1 cellular context compared by ENCODE assay signal in the genomic region with DNA sequence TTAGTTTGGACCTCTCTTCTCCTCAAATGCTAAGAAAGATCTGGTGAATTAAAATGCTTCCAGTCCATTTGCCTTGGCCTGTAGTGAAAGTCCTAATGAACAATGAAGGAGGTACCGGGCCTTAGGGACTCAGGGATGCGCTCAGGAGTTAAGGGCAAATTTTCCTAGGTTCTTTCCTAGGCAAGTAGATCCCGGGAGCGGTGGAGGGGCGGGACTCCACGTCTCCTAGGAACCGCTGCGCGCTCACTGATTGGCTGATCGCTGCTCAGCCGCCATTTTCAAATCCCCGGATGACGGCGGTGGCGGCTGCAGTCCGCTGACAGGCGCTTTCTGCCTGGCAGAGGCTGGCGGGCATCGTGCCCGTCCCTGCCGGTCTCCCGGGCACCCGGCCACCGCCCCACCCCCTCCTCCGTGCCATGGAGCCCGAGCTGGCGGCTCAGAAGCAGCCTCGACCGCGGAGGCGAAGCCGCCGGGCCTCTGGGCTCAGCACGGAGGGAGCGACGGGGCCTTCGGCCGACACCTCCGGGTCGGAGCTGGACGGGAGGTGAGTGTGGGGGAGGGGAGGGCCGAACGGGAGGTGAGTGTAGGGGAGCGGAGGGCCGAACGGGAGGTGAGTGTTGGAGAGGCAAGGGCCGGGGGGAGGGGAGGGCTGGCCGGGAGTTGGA.
TF ChIP-seq lines count a peak whose summit lies in the region.

A gene with protein sequence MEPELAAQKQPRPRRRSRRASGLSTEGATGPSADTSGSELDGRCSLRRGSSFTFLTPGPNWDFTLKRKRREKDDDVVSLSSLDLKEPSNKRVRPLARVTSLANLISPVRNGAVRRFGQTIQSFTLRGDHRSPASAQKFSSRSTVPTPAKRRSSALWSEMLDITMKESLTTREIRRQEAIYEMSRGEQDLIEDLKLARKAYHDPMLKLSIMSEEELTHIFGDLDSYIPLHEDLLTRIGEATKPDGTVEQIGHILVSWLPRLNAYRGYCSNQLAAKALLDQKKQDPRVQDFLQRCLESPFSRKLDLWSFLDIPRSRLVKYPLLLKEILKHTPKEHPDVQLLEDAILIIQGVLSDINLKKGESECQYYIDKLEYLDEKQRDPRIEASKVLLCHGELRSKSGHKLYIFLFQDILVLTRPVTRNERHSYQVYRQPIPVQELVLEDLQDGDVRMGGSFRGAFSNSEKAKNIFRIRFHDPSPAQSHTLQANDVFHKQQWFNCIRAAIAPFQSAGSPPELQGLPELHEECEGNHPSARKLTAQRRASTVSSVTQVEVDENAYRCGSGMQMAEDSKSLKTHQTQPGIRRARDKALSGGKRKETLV (plus strand): TSS at position 281 of the 665 bp plus-strand sequence. CDS start 136 bp downstream, at position 417.

TF ChIP-seq in HEK293, 187 proteins besides CTCF, POLR2A, EP300 and RAD21 (continued from another document):
- 0 out of 2 replicates have a peak, but pooled peaks have one; percentile 26 for TF ChIP-seq ZNF391 (tag by site-specific recombination; IDR thresholded peaks at IDR 0.05; ENCODE audit: borderline replicate concordance, low read depth)
- TF ChIP-seq, protein P1, sequence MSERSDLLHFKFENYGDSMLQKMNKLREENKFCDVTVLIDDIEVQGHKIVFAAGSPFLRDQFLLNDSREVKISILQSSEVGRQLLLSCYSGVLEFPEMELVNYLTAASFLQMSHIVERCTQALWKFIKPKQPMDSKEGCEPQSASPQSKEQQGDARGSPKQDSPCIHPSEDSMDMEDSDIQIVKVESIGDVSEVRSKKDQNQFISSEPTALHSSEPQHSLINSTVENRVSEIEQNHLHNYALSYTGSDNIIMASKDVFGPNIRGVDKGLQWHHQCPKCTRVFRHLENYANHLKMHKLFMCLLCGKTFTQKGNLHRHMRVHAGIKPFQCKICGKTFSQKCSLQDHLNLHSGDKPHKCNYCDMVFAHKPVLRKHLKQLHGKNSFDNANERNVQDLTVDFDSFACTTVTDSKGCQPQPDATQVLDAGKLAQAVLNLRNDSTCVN (tag by site-specific recombination; optimal IDR thresholded peaks at IDR 0.05): peak; percentile 50
- peak; percentile 78 for TF ChIP-seq ZNF324 (tag by site-specific recombination; IDR thresholded peaks at IDR 0.05)
- TF ChIP-seq KLF9 (tag by site-specific recombination; IDR thresholded peaks at IDR 0.05; ENCODE audit: low read depth): 0 out of 2 replicates have a peak, but pooled peaks have one; percentile 34
- peak; percentile 44; the same call in 1 of the 2 replicates for TF ChIP-seq EGR2 (tag by site-specific recombination; IDR thresholded peaks at IDR 0.05; ENCODE audit: low read depth)
- no peak for TF ChIP-seq PRDM1 (tag by site-specific recombination; IDR thresholded peaks at IDR 0.05)
- peak; percentile 73 for TF ChIP-seq SP7 (tag by site-specific recombination; IDR thresholded peaks at IDR 0.05)
- TF ChIP-seq ZBTB48 (tag by site-specific recombination; IDR thresholded peaks at IDR 0.05): peak; percentile 96
- TF ChIP-seq ZNF707 (tag by site-specific recombination; IDR thresholded peaks at IDR 0.05): no peak
TF ChIP-seq in HEK293: peak in this region for 46.
